28 cellular contexts compared by ENCODE assay signal in the genomic region with DNA sequence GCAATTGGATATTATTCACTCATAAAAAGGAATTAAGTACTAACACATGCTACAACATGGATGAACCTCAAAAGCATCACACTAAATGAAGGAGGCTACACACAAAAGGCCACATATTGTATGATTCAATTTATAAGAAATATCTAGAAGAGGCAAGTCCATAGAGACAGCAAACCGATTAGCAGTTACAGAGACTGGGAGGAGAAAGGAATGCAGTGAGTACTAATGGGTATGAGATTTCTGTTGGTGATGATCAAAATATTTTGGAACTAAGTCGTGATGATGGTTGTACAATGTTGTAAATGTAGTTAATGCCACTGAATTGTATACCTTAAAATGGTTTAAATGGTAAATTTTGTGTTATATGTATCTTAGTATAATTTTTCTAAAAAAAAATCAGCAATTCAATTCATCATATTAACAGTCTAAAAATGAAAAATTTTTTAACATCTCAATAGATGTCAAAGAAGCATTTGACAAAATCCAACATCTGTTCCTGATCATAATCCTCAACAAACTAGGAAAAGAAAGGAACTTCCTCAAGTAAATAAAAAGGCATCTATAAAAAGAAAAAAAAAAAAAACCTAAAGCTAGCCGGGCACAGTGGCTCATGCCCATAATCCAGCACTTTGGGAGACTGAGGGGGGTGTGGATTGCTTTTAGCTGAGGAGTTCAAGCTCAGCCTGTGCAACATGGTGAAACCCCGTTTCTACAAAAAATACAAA.
"Had no signal": no experiment of that assay in that cellular context is flagged by ENCODE, and none has a peak within 500 bp of the region (broad histone marks: within the 10 kb centered on the region; RNA-seq: fewer than 3 reads in every experiment).

No MANE protein-coding gene starts in this region.

- H3K36me3 ChIP-seq: brain microvascular endothelial cell, cardiac muscle cell had no signal

- H3K27me3 Mint-ChIP-seq: activated B cell treated with CpG ODN at 0.5 μM for 24 hours; activated CD4-positive, alpha-beta T cell treated with anti-CD3 and anti-CD28 coated beads, Interleukin-2, amount 10 ng/mL, durations not matched to agents 24 days and 14 days had no signal

- H3K4me1 Mint-ChIP-seq: activated CD4-positive, alpha-beta T cell treated with anti-CD3 and anti-CD28 coated beads, Interleukin-2, amount 10 ng/mL, durations not matched to agents 24 days and 14 days had no signal

- H3K27ac Mint-ChIP-seq: activated B cell treated with CpG ODN at 0.5 μM for 24 hours; activated CD4-positive, alpha-beta T cell treated with anti-CD3 and anti-CD28 coated beads, Interleukin-2, amount 10 ng/mL, durations not matched to agents 24 days and 14 days; activated naive CD4-positive, alpha-beta T cell treated with anti-CD3 and anti-CD28 coated beads, Interleukin-2, amount 50 U/mL, for 72 hours; T-helper 1 cell treated with Interleukin-12 subunit alpha and Interleukin-12 subunit beta and Interleukin-4 antibody, amounts not matched to agents 30 μg/mL and 1 μg/mL, for 36 hours had no signal

- H3K4me3 ChIP-seq: cardiac muscle cell had no signal

- H3K9me3 Mint-ChIP-seq: activated B cell treated with CpG ODN at 0.5 μM for 24 hours; activated CD4-positive, alpha-beta T cell treated with anti-CD3 and anti-CD28 coated beads, Interleukin-2, amount 10 ng/mL, durations not matched to agents 24 days and 14 days; activated naive CD4-positive, alpha-beta T cell treated with anti-CD3 and anti-CD28 coated beads, Interleukin-2, amount 50 U/mL, for 72 hours; activated T-cell treated with anti-CD3 and anti-CD28 coated beads, Interleukin-2, amount 50 U/mL, for 4 hours; T-helper 1 cell treated with Interleukin-12 subunit alpha and Interleukin-12 subunit beta and Interleukin-4 antibody, amounts not matched to agents 30 μg/mL and 1 μg/mL, for 36 hours had no signal

- DNase-seq: activated B cell treated with CpG ODN at 0.5 μM for 24 hours; activated CD4-positive, alpha-beta T cell treated with anti-CD3 and anti-CD28 coated beads for 1 hour; activated CD4-positive, alpha-beta T cell treated with anti-CD3 and anti-CD28 coated beads, Interleukin-2, amount 10 ng/mL, durations not matched to agents 24 days and 14 days; activated CD4-positive, alpha-beta T cell treated with anti-CD3 and anti-CD28 coated beads, Interleukin-2, amount 50 U/mL, for 48 hours; activated CD8-positive, alpha-beta memory T cell treated with anti-CD3 and anti-CD28 coated beads for 24 hours; activated effector memory CD4-positive, alpha-beta T cell treated with anti-CD3 and anti-CD28 coated beads, Interleukin-2, amount 50 U/mL, for 16 hours; activated naive CD4-positive, alpha-beta T cell treated with Interleukin-2 at 50 U/mL for 16 hours; activated T-cell treated with anti-CD3 and anti-CD28 coated beads, Interleukin-2, amount 50 U/mL, for 4 hours; amygdala; brain microvascular endothelial cell; MM.1S; NCI-H1105; NCI-H1436; NCI-H1694 treated with DMSO at 0.1 percent for 48 hours; NCI-H2081; NCI-H510A treated with DMSO at 0.1 percent for 48 hours; NCI-H69; NK-92 treated with Interleukin-12 subunit alpha and Interleukin-12 subunit beta, amount 100 ng/mL, for 24 hours; OCI-M1; RPMI8226; SK-N-SH; SW 1271; T-helper 9 cell had no signal

- H3K36me3 Mint-ChIP-seq: activated naive CD4-positive, alpha-beta T cell treated with anti-CD3 and anti-CD28 coated beads, Interleukin-2, amount 50 U/mL, for 72 hours had no signal

- H3K9me3 ChIP-seq: SK-N-SH had no signal

- ATAC-seq: activated naive CD4-positive, alpha-beta T cell treated with anti-CD3 and anti-CD28 coated beads, Interleukin-2, amount 50 U/mL, for 72 hours; activated T-cell treated with anti-CD3 and anti-CD28 coated beads, Interleukin-2, amount 50 U/mL, for 4 hours; Panc1; Right ventricle myocardium inferior had no signal

- H3K9ac ChIP-seq: SK-N-SH had no signal

- H3K4me3 Mint-ChIP-seq: activated B cell treated with CpG ODN at 0.5 μM for 24 hours; activated CD4-positive, alpha-beta T cell treated with anti-CD3 and anti-CD28 coated beads, Interleukin-2, amount 10 ng/mL, durations not matched to agents 24 days and 14 days; activated T-cell treated with anti-CD3 and anti-CD28 coated beads, Interleukin-2, amount 50 U/mL, for 4 hours; T-helper 1 cell treated with Interleukin-12 subunit alpha and Interleukin-12 subunit beta and Interleukin-4 antibody, amounts not matched to agents 30 μg/mL and 1 μg/mL, for 36 hours had no signal

- H3K27ac ChIP-seq: brain microvascular endothelial cell, cardiac muscle cell had no signal
